ENCODE assay signal across 19 cellular contexts in genomic region chr11:68413591-68413999, GRCh38. TPM values are rescaled to one million over a fixed set of nuclear protein-coding genes. Genes with fewer than 3 reads are reported as not detected.
DNase-seq lines count a peak whose midpoint lies in the region; ATAC-seq, FAIRE-seq and TF ChIP-seq lines count a peak whose summit lies in the region.
"Had no signal": no experiment of that assay in that cellular context is flagged by ENCODE, and none has a peak within 500 bp of the region (broad histone marks: within the 10 kb centered on the region; RNA-seq: fewer than 3 reads in every experiment).

No MANE protein-coding gene starts in this region.

- no peak overlapping the region for H3K4me3 Mint-ChIP-seq in progenitor cell of endocrine pancreas (ENCODE audit: low read depth)
- no peak overlapping the region for H3K4me3 Mint-ChIP-seq in activated CD8-positive, alpha-beta T cell treated with anti-CD3 and anti-CD28 coated beads for 36 hours
- H3K4me3 Mint-ChIP-seq: CD8-positive, alpha-beta T cell had no signal

- FAIRE-seq in frontal cortex (lab: Jason Lieb, UNC) = no peak
- FAIRE-seq: H54 had no signal

- intact Hi-C loops in uterus (cut with DNase I; ENCODE audit: low total_unique reads) = no loop called here
- intact Hi-C loops in activated CD8-positive, alpha-beta T cell treated with anti-CD3 and anti-CD28 coated beads for 36 hours (cut with micrococcal nuclease) = no loop called here

- TF ChIP-seq POLR2A in uterus (IDR thresholded peaks at IDR 0.05) = no peak

- POLR2A ChIA-PET in activated CD8-positive, alpha-beta T cell treated with anti-CD3 and anti-CD28 coated beads for 36 hours (lab: Charles Lee) = no interaction called here

- peak overlapping the region in 6 of 11 experiments; percentile 26 to 71 (median 54); a peak in 9 of 22 replicates for H3K9ac ChIP-seq in BLaER1 treated with 17β-estradiol and CSF1 and Interleukin-3, amounts not matched to agents 10 nM and 100 nM

- H3K4me3 ChIP-seq in BLaER1 treated with 17β-estradiol and CSF1 and Interleukin-3, amounts not matched to agents 10 nM and 100 nM = no peak overlapping the region
- no peak overlapping the region for H3K4me3 ChIP-seq in uterus
- H3K4me3 ChIP-seq: PC-9 had no signal

- H3K9me3 Mint-ChIP-seq in progenitor cell of endocrine pancreas (ENCODE audit: low read depth) = no peaks in the 10 kb centered on the region
- H3K9me3 Mint-ChIP-seq in activated CD8-positive, alpha-beta T cell treated with anti-CD3 and anti-CD28 coated beads for 36 hours = no peaks in the 10 kb centered on the region
- H3K9me3 Mint-ChIP-seq: CD8-positive, alpha-beta T cell had no signal

- H3K4me1 ChIP-seq in BLaER1 treated with 17β-estradiol and CSF1 and Interleukin-3, amounts not matched to agents 10 nM and 100 nM = peaks cover 12 to 49% (median 31%) of the 10 kb centered on the region in 10 experiments
- H3K4me1 ChIP-seq in uterus = no peaks in the 10 kb centered on the region

- TF ChIP-seq CTCF in VCaP (conservative IDR thresholded peaks at IDR 0.05) (no peak), progenitor cell of endocrine pancreas (IDR thresholded peaks at IDR 0.05; ENCODE audit: unreplicated experiment) (no peak), uterus (IDR thresholded peaks at IDR 0.05) (no peak)
- TF ChIP-seq CTCF in activated CD8-positive, alpha-beta T cell treated with anti-CD3 and anti-CD28 coated beads for 36 hours (IDR thresholded peaks at IDR 0.05) = no peak

- H3K27me3 Mint-ChIP-seq in progenitor cell of endocrine pancreas = no peaks in the 10 kb centered on the region
- no peaks in the 10 kb centered on the region for H3K27me3 Mint-ChIP-seq in activated CD8-positive, alpha-beta T cell treated with anti-CD3 and anti-CD28 coated beads for 36 hours

- H3K9me3 ChIP-seq in BLaER1 treated with 17β-estradiol and CSF1 and Interleukin-3, amounts not matched to agents 10 nM and 100 nM (replicated peaks in 1 of 11) = no peaks in the 10 kb centered on the region
- no peaks in the 10 kb centered on the region for H3K9me3 ChIP-seq in uterus

- CTCF ChIA-PET in activated CD8-positive, alpha-beta T cell treated with anti-CD3 and anti-CD28 coated beads for 36 hours (lab: Charles Lee) = no interaction called here

- H3K4me1 Mint-ChIP-seq in progenitor cell of endocrine pancreas (ENCODE audit: low read depth) = no peaks in the 10 kb centered on the region
- peaks cover 5% of the 10 kb centered on the region for H3K4me1 Mint-ChIP-seq in activated CD8-positive, alpha-beta T cell treated with anti-CD3 and anti-CD28 coated beads for 36 hours (ENCODE audit: low read depth)

- peaks cover 0 to 67% (median 15%) of the 10 kb centered on the region in 11 experiments; a peak in 12 of 22 replicates for H4K20me1 ChIP-seq in BLaER1 treated with 17β-estradiol and CSF1 and Interleukin-3, amounts not matched to agents 10 nM and 100 nM

- peaks cover 19% of the 10 kb centered on the region for H3K36me3 Mint-ChIP-seq in progenitor cell of endocrine pancreas (ENCODE audit: insufficient read depth)
- H3K36me3 Mint-ChIP-seq in activated CD8-positive, alpha-beta T cell treated with anti-CD3 and anti-CD28 coated beads for 36 hours (ENCODE audit: low read depth) = peaks cover 8% of the 10 kb centered on the region

- peak overlapping the region; percentile 76 for H3K27ac Mint-ChIP-seq in progenitor cell of endocrine pancreas
- no peak overlapping the region for H3K27ac Mint-ChIP-seq in activated CD8-positive, alpha-beta T cell treated with anti-CD3 and anti-CD28 coated beads for 36 hours
- H3K27ac Mint-ChIP-seq: CD8-positive, alpha-beta T cell had no signal

- H3K36me3 ChIP-seq in BLaER1 treated with 17β-estradiol and CSF1 and Interleukin-3, amounts not matched to agents 10 nM and 100 nM = peaks cover 52 to 94% (median 90%) of the 10 kb centered on the region in 11 experiments
- H3K36me3 ChIP-seq in uterus = no peaks in the 10 kb centered on the region

- H3K4me2 ChIP-seq in BLaER1 treated with 17β-estradiol and CSF1 and Interleukin-3, amounts not matched to agents 10 nM and 100 nM = peak overlapping the region in 8 of 11 experiments; percentile 61 to 77 (median 70); a peak in 16 of 22 replicates
- H3K4me2 ChIP-seq: PC-9 had no signal

- H3K27ac ChIP-seq in BLaER1 treated with 17β-estradiol and CSF1 and Interleukin-3, amounts not matched to agents 10 nM and 100 nM = peak overlapping the region in 7 of 11 experiments; percentile 35 to 82 (median 66); a peak in 12 of 22 replicates
- H3K27ac ChIP-seq in VCaP = peak overlapping the region; percentile 73
- no peak overlapping the region for H3K27ac ChIP-seq in uterus
- H3K27ac ChIP-seq: PC-9 had no signal

- peak; percentile 81 for ATAC-seq in left lobe of liver
- ATAC-seq in activated CD8-positive, alpha-beta T cell treated with anti-CD3 and anti-CD28 coated beads for 36 hours = no peak
- ATAC-seq: CD8-positive, alpha-beta T cell had no signal

- peak; percentile 73 for DNase-seq in left lobe of liver (ENCODE audit: low spot score)
- DNase-seq in progenitor cell of endocrine pancreas (ENCODE audit: low spot score, unreplicated experiment) = no peak
- no peak for DNase-seq in frontal cortex (ENCODE audit: low spot score in 2 of 2)
- DNase-seq in uterus = no peak
- no peak for DNase-seq in kidney glomerular epithelial cell (lab: John Stamatoyannopoulos, UW)
- DNase-seq in activated CD8-positive, alpha-beta T cell treated with anti-CD3 and anti-CD28 coated beads for 36 hours = no peak
- DNase-seq: AML-193; CD8-positive, alpha-beta T cell; DND-41; GF-D8; MM.1S; NCI-H1105 treated with DMSO at 0.1 percent for 48 hours; NCI-H187; NCI-H446; NCI-H748 treated with DMSO at 0.1 percent for 48 hours; PC-9 had no signal

- H3K27me3 ChIP-seq in BLaER1 treated with 17β-estradiol and CSF1 and Interleukin-3, amounts not matched to agents 10 nM and 100 nM = no peaks in the 10 kb centered on the region
- no peaks in the 10 kb centered on the region for H3K27me3 ChIP-seq in uterus

RNA-seq across cellular contexts. Expression of gene PPP6R3, which starts 47.0 kb away (rescaled TPM):
- total RNA-seq in left lobe of liver (35.1 TPM), progenitor cell of endocrine pancreas (123 and 124 TPM in 2 replicates), frontal cortex (140 TPM), uterus (100 to 1,000 TPM in 3 of 4 donors, 10 to 100 TPM in 1; 90.7 to 253 (median 164) TPM)
- 100 to 1,000 TPM in 1 of 2 experiments, 10 to 100 TPM in 1; 95.4 to 103 TPM for total RNA-seq in activated CD8-positive, alpha-beta T cell treated with anti-CD3 and anti-CD28 coated beads for 36 hours

Comparison
In these comparisons a context has a peak if more than half of its experiments do, and no peak if none do; other contexts are left out.
1. H3K27ac ChIP-seq: peak in BLaER1 treated with 17β-estradiol and CSF1 and Interleukin-3, amounts not matched to agents 10 nM and 100 nM (7 of 11) and VCaP (single experiment); none in uterus (0 of 2).